16 cellular contexts compared by ENCODE assay signal in the genomic region with DNA sequence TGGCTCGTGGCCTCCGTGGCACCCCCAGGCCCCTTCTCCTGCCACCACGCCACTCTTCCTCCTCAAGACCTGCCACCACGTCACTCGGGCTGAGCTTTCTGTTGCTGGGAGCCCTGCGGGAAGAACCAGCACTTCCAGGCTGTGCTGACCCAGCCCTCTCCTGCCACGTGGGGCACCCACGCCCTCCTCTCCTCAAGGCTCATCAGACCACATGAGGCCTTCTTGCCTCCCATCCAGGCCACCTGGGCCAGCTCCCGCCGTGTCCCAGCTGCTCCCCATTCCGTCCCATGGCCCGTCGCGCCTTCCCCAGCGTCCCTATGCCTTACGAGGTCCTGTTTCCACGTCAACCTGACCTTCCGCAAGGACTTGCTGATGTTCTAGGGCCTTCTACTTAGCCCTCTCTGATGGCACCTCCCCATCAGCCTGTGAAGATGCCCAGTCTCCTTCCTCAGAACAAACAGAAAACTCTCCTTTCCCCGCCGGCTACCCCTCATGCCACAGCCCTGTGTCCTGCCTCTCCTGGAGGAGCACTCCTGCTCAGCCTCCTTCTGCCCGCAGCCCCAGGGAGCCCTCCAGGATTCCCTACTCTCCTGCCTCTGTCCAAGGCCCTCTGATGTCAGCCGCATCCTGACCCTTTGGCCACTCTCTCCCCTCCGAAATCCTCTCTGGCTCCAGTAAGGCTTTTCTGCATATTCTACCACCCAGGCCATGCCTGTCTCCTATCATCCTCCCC.
DNase-seq lines count a peak whose midpoint lies in the region; ATAC-seq, FAIRE-seq and TF ChIP-seq lines count a peak whose summit lies in the region.
"Had no signal": no experiment of that assay in that cellular context is flagged by ENCODE, and none has a peak within 500 bp of the region (broad histone marks: within the 10 kb centered on the region; RNA-seq: fewer than 3 reads in every experiment).

No MANE protein-coding gene starts in this region.

- no TSS peak for BruUV-seq in K562 (replicated peaks; lab: Mats Ljungman, UMichigan)

- intact Hi-C loops in K562 (cut with micrococcal nuclease), result no loop called here

- peaks cover 13% of the 10 kb centered on the region; the same call in 2 of the 3 replicates for H3K4me1 ChIP-seq in A549
- H3K4me1 ChIP-seq in GM23248 (ENCODE audit: insufficient read depth), result peaks cover 14% of the 10 kb centered on the region
- peaks cover 28 to 34% of the 10 kb centered on the region in 2 experiments for H3K4me1 ChIP-seq in K562 (replicated peaks in 1 of 2; ENCODE audit: control insufficient read depth in 2 of 2, insufficient read depth in 2 of 2, low read length in 2 of 2)
- peaks cover 12% of the 10 kb centered on the region for H3K4me1 ChIP-seq in mucosa of stomach (ENCODE audit: control insufficient read depth, insufficient read depth, low read length)
- peaks cover 3% of the 10 kb centered on the region for H3K4me1 ChIP-seq in BE2C

- H3K27ac ChIP-seq in A549, result no peak overlapping the region; a peak in 1 of 6 replicates
- H3K27ac ChIP-seq in GM23248, result no peak overlapping the region
- H3K27ac ChIP-seq in K562 (ENCODE audit: extremely low read depth, low read depth, low read length), result no peak overlapping the region; the same call in 2 of the 3 replicates
- H3K27ac ChIP-seq: body of pancreas had no signal

- ATAC-seq in A549 (peak; percentile 54 to 69), K562 (no peak), GM18505 (IDR thresholded peaks at IDR 0.05; ENCODE audit: unreplicated experiment) (no peak), GM18909 (IDR thresholded peaks at IDR 0.05; ENCODE audit: poor library complexity, unreplicated experiment) (no peak)
- ATAC-seq: body of pancreas had no signal

- POLR2A ChIA-PET in A549 (lab: Yijun Ruan, JAX), result no interaction called here
- POLR2A ChIA-PET in K562 (lab: Yijun Ruan, JAX), result interaction anchor here (0.6 kb wide), 2 partner anchors 49 to 164 kb away, joined by 3 read pairs; no protein-coding TSS in a partner anchor

- in situ Hi-C loops in GM23248 (cut with MboI) (no loop called here), K562 (cut with MboI) (loop anchor here (5.0 to 10.0 kb wide), 2 partner anchors 49 to 241 kb away; no protein-coding TSS in a partner anchor)

- TF ChIP-seq POLR2A in A549 (IDR thresholded peaks at IDR 0.05; ENCODE audit: low read length), result no peak
- no peak for TF ChIP-seq POLR2A in K562 (conservative IDR thresholded peaks at IDR 0.05)
- TF ChIP-seq POLR2A in GM18505 (IDR thresholded peaks at IDR 0.05; ENCODE audit: borderline replicate concordance, extremely low read depth, insufficient read depth, insufficient read length), result no peak

- CTCF ChIA-PET in A549 (lab: Yijun Ruan, JAX) (interaction anchor here (0.6 to 2.6 kb wide), 7 partner anchors 8 to 326 kb away, joined by 3 to 24 read pairs (median 3); no protein-coding TSS in a partner anchor), K562 (lab: Yijun Ruan, JAX; ENCODE audit: low intra/inter-chr PET ratio) (no interaction called here)

- H3K9me3 ChIP-seq in A549 (0 out of 3 replicates have a peak, but pooled peaks cover 2% of the 10 kb centered on the region), GM23248 (ENCODE audit: low read depth) (no peaks in the 10 kb centered on the region), K562 (replicated peaks; ENCODE audit: control insufficient read depth, insufficient read depth, low read depth, low read length) (peaks cover 2% of the 10 kb centered on the region; the same call in 1 of the 2 replicates), mucosa of stomach (ENCODE audit: control insufficient read depth, low read length) (no peaks in the 10 kb centered on the region), BE2C (no peaks in the 10 kb centered on the region)
- H3K9me3 ChIP-seq: BLaER1 treated with 17β-estradiol and CSF1 and Interleukin-3, amounts not matched to agents 10 nM and 100 nM; body of pancreas had no signal

- H3K9ac ChIP-seq in GM23248, result no peak overlapping the region
- peak overlapping the region in 1 of 2 experiments; percentile 67; a peak in 2 of 4 replicates for H3K9ac ChIP-seq in K562 (ENCODE audit: insufficient read depth in 1 of 2, low read depth in 2 of 2, low read length in 2 of 2)
- H3K9ac ChIP-seq in mucosa of stomach (ENCODE audit: low read length), result peak overlapping the region; percentile 20

- H4K20me1 ChIP-seq in GM23248 (ENCODE audit: insufficient read depth) (no peaks in the 10 kb centered on the region), K562 (replicated peaks; ENCODE audit: control insufficient read depth, insufficient read depth, low read length) (no peaks in the 10 kb centered on the region)

- peak in 1 of 2 experiments; percentile 44 for DNase-seq in A549 (ENCODE audit: low read depth in 1 of 2, low spot score in 1 of 2)
- peak; percentile 25 for DNase-seq in GM23248
- no peak for DNase-seq in K562 (ENCODE audit: extremely low read depth in 1 of 4, low spot score in 3 of 4)
- DNase-seq in glomerular visceral epithelial cell (ENCODE audit: extremely low spot score), result no peak
- no peak for DNase-seq in BE2C
- DNase-seq: GDM1; hippocampal formation; NCI-H345; stimulated activated CD4-positive, alpha-beta T cell treated with anti-CD3 and anti-CD28 coated beads, Interleukin-2, amount 100 ng/mL, for 48 hours; stimulated activated naive CD4-positive, alpha-beta T cell treated with Interleukin-2 at 50 U/mL for 16 hours; T1000 had no signal

- no peak for TF ChIP-seq EP300 in A549 (IDR thresholded peaks at IDR 0.05)
- no peak for TF ChIP-seq EP300 in K562 (IDR thresholded peaks at IDR 0.05; ENCODE audit: low read length)

- H3K4me3 ChIP-seq in A549 (no peak overlapping the region), GM23248 (no peak overlapping the region), K562 (no peak overlapping the region), mucosa of stomach (ENCODE audit: low read length) (no peak overlapping the region), BE2C (ENCODE audit: low read depth, low read length) (no peak overlapping the region)
- H3K4me3 ChIP-seq: BLaER1 treated with 17β-estradiol and CSF1 and Interleukin-3, amounts not matched to agents 10 nM and 100 nM; body of pancreas had no signal

- WGBS in A549 (ENCODE audit: missing lambda C conversion rate), result 88% methylated on average over 23 of the region's 23 CpGs
- WGBS in GM23248 (ENCODE audit: low coverage in 1 of 2, low lambda C conversion rate in 2 of 2, missing lambda C conversion rate in 2 of 2), 2 experiments, result 66 to 69% methylated on average over 21 to 23 of the region's 23 CpGs
- 75% methylated on average over 22 of the region's 23 CpGs for WGBS in K562 (ENCODE audit: insufficient coverage, low coverage, missing lambda C conversion rate)

- no peaks in the 10 kb centered on the region for H3K9me1 ChIP-seq in K562 (ENCODE audit: control insufficient read depth, insufficient read depth, low read length)

- no peaks in the 10 kb centered on the region for H3K27me3 ChIP-seq in GM23248 (replicated peaks; ENCODE audit: insufficient read depth)
- no peaks in the 10 kb centered on the region for H3K27me3 ChIP-seq in K562 (ENCODE audit: control insufficient read depth in 2 of 2, insufficient read depth in 2 of 2, low read length in 2 of 2)
- no peaks in the 10 kb centered on the region for H3K27me3 ChIP-seq in mucosa of stomach (ENCODE audit: control insufficient read depth, insufficient read depth, low read length)
- H3K27me3 ChIP-seq in BE2C, result no peaks in the 10 kb centered on the region
- H3K27me3 ChIP-seq: BLaER1 treated with 17β-estradiol and CSF1 and Interleukin-3, amounts not matched to agents 10 nM and 100 nM; body of pancreas had no signal

- no peaks in the 10 kb centered on the region; the same call in 1 of the 2 replicates for H3F3A ChIP-seq in GM23248 (ENCODE audit: insufficient read depth)

- no peak overlapping the region for H2AFZ ChIP-seq in GM23248
- no peak overlapping the region for H2AFZ ChIP-seq in K562 (ENCODE audit: low read depth, low read length)

- H3K79me2 ChIP-seq in GM23248 (ENCODE audit: insufficient read depth), result no peaks in the 10 kb centered on the region
- no peaks in the 10 kb centered on the region for H3K79me2 ChIP-seq in K562 (ENCODE audit: control insufficient read depth, insufficient read depth, low read length)

- no peak for TF ChIP-seq CTCF in A549 (IDR thresholded peaks at IDR 0.05)
- TF ChIP-seq CTCF in K562 (IDR thresholded peaks at IDR 0.05 in 2 of 3, conservative IDR thresholded peaks at IDR 0.05 in 1 of 3; ENCODE audit: insufficient read depth in 2 of 3, low read depth in 1 of 3, low read length in 3 of 3), result no peak
- no peak for TF ChIP-seq CTCF in BE2C (IDR thresholded peaks at IDR 0.05; ENCODE audit: low read depth, low read length)

- no peaks in the 10 kb centered on the region for H3K36me3 ChIP-seq in GM23248 (ENCODE audit: low read depth)
- peaks cover 20% of the 10 kb centered on the region; the same call in 2 of the 3 replicates for H3K36me3 ChIP-seq in K562 (ENCODE audit: control insufficient read depth, insufficient read depth, low read length)
- no peaks in the 10 kb centered on the region for H3K36me3 ChIP-seq in mucosa of stomach (ENCODE audit: control insufficient read depth, insufficient read depth, low read length)
- H3K36me3 ChIP-seq in BE2C, result peaks cover 8% of the 10 kb centered on the region

- no peaks in the 10 kb centered on the region for H3K9me2 ChIP-seq in GM23248 (ENCODE audit: insufficient read depth)

- FAIRE-seq in A549 (lab: Jason Lieb, UNC), result no peak
- no peak for FAIRE-seq in K562 (lab: Jason Lieb, UNC)

- H3K4me2 ChIP-seq in A549, result no peak overlapping the region
- no peak overlapping the region for H3K4me2 ChIP-seq in GM23248 (ENCODE audit: unreplicated experiment)
- no peak overlapping the region for H3K4me2 ChIP-seq in K562 (ENCODE audit: insufficient read depth, low read length)
- H3K4me2 ChIP-seq: BLaER1 treated with 17β-estradiol and CSF1 and Interleukin-3, amounts not matched to agents 10 nM and 100 nM had no signal

- TF ChIP-seq RAD21 in A549 (conservative IDR thresholded peaks at IDR 0.05 in 1 of 2, IDR thresholded peaks at IDR 0.05 in 1 of 2) (no peak), K562 (CRISPR knock-in tag; conservative IDR thresholded peaks at IDR 0.05 in 1 of 2, IDR thresholded peaks at IDR 0.05 in 1 of 2) (no peak)

TF ChIP-seq in K562, 482 proteins besides CTCF, POLR2A, EP300 and RAD21 (continues in another document):
- TF ChIP-seq, protein P1, sequence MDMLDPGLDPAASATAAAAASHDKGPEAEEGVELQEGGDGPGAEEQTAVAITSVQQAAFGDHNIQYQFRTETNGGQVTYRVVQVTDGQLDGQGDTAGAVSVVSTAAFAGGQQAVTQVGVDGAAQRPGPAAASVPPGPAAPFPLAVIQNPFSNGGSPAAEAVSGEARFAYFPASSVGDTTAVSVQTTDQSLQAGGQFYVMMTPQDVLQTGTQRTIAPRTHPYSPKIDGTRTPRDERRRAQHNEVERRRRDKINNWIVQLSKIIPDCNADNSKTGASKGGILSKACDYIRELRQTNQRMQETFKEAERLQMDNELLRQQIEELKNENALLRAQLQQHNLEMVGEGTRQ (CRISPR knock-in tag; IDR thresholded peaks at IDR 0.05), result peak; percentile 34
- TF ChIP-seq MCM7 (IDR thresholded peaks at IDR 0.05), result no peak

Comparison
In these comparisons a context has a peak if more than half of its experiments do, and no peak if none do; other contexts are left out.
1. ATAC-seq: peak in A549 (2 of 2); none in K562 (single experiment), GM18505 (single experiment) and GM18909 (single experiment).